Comparison of ENCODE assay signal across 16 cellular contexts in the genomic region with DNA sequence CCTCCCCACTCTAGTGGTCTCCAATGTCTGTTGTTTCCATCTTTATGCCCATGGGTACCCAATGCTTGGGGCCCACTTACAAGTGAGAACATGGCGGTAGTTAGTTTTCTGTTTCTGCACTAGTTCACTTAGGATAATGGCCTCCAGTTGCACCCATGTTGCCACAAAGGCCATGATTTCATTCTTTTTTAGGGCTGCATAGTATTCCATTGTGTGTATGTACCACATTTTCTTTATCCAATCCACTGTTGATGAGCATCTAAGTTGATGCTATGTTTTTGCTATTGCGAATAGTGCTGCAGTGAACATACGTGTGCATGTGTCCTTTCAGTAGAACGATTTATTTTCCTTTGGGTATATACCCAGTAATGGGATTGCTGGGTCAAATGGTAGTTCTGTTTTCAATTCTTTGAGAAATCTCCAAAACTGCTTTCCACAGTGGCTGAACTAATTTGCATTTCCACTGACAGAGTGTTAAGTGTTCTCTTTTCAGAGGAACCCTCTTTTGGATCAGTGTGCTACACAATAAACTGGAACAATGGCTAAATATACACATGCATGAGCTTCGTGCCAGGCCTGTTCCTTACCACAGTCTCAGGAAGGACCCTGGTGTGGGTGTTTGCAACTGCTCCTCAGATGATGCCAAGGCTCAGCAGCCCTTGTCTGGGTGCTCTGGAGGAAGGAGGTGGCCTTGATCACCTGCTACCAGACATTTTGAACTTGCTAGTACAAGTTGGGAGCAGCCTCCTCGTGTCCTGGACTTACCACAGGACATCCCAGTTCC. TPM values are rescaled to one million over a fixed set of nuclear protein-coding genes. Genes with fewer than 3 reads are reported as not detected.
DNase-seq lines count a peak whose midpoint lies in the region; ATAC-seq, FAIRE-seq and TF ChIP-seq lines count a peak whose summit lies in the region.
"Had no signal": no experiment of that assay in that cellular context is flagged by ENCODE, and none has a peak within 500 bp of the region (broad histone marks: within the 10 kb centered on the region; RNA-seq: fewer than 3 reads in every experiment).

No MANE protein-coding gene starts in this region.

- no peaks in the 10 kb centered on the region for H3K4me1 ChIP-seq in HepG2 (ENCODE audit: insufficient read depth, low read length)
- no peaks in the 10 kb centered on the region for H3K4me1 ChIP-seq in right lobe of liver
- no peaks in the 10 kb centered on the region for H3K4me1 ChIP-seq in H1 (replicated peaks in 1 of 4; ENCODE audit: control insufficient read depth in 3 of 4, insufficient read depth in 4 of 4, low read length in 3 of 4)
- no peaks in the 10 kb centered on the region for H3K4me1 ChIP-seq in upper lobe of right lung
- H3K4me1 ChIP-seq: HAP-1 had no signal

- FAIRE-seq in HepG2 (lab: Jason Lieb, UNC) (peak; percentile 15), H1 (lab: Jason Lieb, UNC) (no peak)
- FAIRE-seq: GM19239 had no signal

- no peak overlapping the region for H2BK15ac ChIP-seq in H1 (ENCODE audit: low read length)

- TF ChIP-seq RAD21 in HepG2 (CRISPR knock-in tag; IDR thresholded peaks at IDR 0.05) (no peak), H1 (IDR thresholded peaks at IDR 0.05 in 1 of 2, conservative IDR thresholded peaks at IDR 0.05 in 1 of 2; ENCODE audit: low read depth in 2 of 2, low read length in 2 of 2) (no peak)

- H3K79me2 ChIP-seq in HepG2 (ENCODE audit: insufficient read depth, low read length) (no peaks in the 10 kb centered on the region), H1 (ENCODE audit: control insufficient read depth in 1 of 2, insufficient read depth in 2 of 2, low read length in 2 of 2) (no peaks in the 10 kb centered on the region)

- no peak overlapping the region for H3K56ac ChIP-seq in H1 (replicated peaks; ENCODE audit: insufficient read length, low read depth, low read length)

- TF ChIP-seq POLR2A in HepG2 (IDR thresholded peaks at IDR 0.05; ENCODE audit: insufficient read depth in 1 of 2, low read depth in 2 of 2, low read length in 2 of 2) = no peak
- TF ChIP-seq POLR2A in right lobe of liver (IDR thresholded peaks at IDR 0.05) = no peak
- no peak for TF ChIP-seq POLR2A in H1 (IDR thresholded peaks at IDR 0.05; ENCODE audit: control extremely low read depth in 1 of 2, low read depth in 2 of 2, low read length in 2 of 2)

- in situ Hi-C loops in HepG2 (cut with HindIII; ENCODE audit: extremely low pct_ligation_motif_present, low pct_unique_long_range_greater_than_20kb) = no loop called here

- H3K23me2 ChIP-seq in H1 (ENCODE audit: low read depth, low read length) = no peaks in the 10 kb centered on the region

- POLR2A ChIA-PET in HepG2 (lab: Yijun Ruan, JAX) = no interaction called here
- POLR2A ChIA-PET in H1 (lab: Charles Lee; ENCODE audit: partially characterized antibody) = no interaction called here

- intact Hi-C loops in HepG2 (cut with micrococcal nuclease; ENCODE audit: unreplicated experiment) = no loop called here
- intact Hi-C loops in right lobe of liver (cut with DNase I) = no loop called here
- intact Hi-C loops in posterior vena cava (cut with DNase I) = no loop called here
- intact Hi-C loops in upper lobe of right lung (cut with DNase I) = loop anchor here (5.0 kb wide), 1 partner anchor 39 kb away; no protein-coding TSS in a partner anchor

- no peak overlapping the region for H2AK5ac ChIP-seq in H1 (ENCODE audit: low read depth, low read length)

- WGBS in HepG2 (ENCODE audit: low lambda C conversion rate) = 76% methylated on average over 6 of the region's 6 CpGs
- 89% methylated on average over 5 of the region's 6 CpGs for WGBS in right lobe of liver (ENCODE audit: insufficient coverage, low coverage, low lambda C conversion rate, missing lambda C conversion rate)
- 90% methylated on average over 6 of the region's 6 CpGs; no CpG with 5 or more reads in 1 of the 2 experiments for WGBS in H1 (ENCODE audit: extremely low coverage in 1 of 2, insufficient coverage in 1 of 2, insufficient read length in 1 of 2, insufficient replicate concordance in 2 of 2, low coverage in 1 of 2, low lambda C conversion rate in 2 of 2, missing lambda C conversion rate in 1 of 2), 2 experiments

- no peak overlapping the region for H3K4me2 ChIP-seq in HepG2 (ENCODE audit: low read depth, low read length)
- no peak overlapping the region for H3K4me2 ChIP-seq in H1 (ENCODE audit: insufficient read depth in 1 of 2, low read depth in 2 of 2, low read length in 2 of 2)
- H3K4me2 ChIP-seq: BLaER1 had no signal

- H3K4me3 ChIP-seq in HepG2 (replicated peaks in 1 of 3; ENCODE audit: insufficient read depth in 1 of 3, low read depth in 2 of 3, low read length in 3 of 3) (no peak overlapping the region), right lobe of liver (no peak overlapping the region), H1 (ENCODE audit: extremely low read depth in 1 of 4, insufficient read depth in 2 of 4, low read depth in 3 of 4, low read length in 4 of 4) (no peak overlapping the region), upper lobe of right lung (no peak overlapping the region)
- H3K4me3 ChIP-seq: BLaER1, HAP-1 had no signal

- TF ChIP-seq CTCF in HepG2 (CRISPR knock-in tag; IDR thresholded peaks at IDR 0.05) = no peak
- no peak for TF ChIP-seq CTCF in right lobe of liver (IDR thresholded peaks at IDR 0.05)
- no peak for TF ChIP-seq CTCF in H1 (IDR thresholded peaks at IDR 0.05; ENCODE audit: control extremely low read depth in 1 of 3, insufficient read depth in 1 of 3, low read depth in 1 of 3, low read length in 3 of 3)
- no peak for TF ChIP-seq CTCF in upper lobe of right lung (IDR thresholded peaks at IDR 0.05)

- ATAC-seq in HepG2 (no peak), right lobe of liver (no peak), upper lobe of right lung (no peak), esophagus mucosa (no peak)
- ATAC-seq in activated CD4-positive, CD25-positive, alpha-beta regulatory T cell treated with anti-CD3 and anti-CD28 coated beads, Interleukin-2, amount 50 U/mL, for 24 hours = no peak

- TF ChIP-seq EP300 in HepG2 (IDR thresholded peaks at IDR 0.05; ENCODE audit: low read depth in 2 of 2, low read length in 2 of 2) (no peak), HepG2 (CRISPR knock-in tag; IDR thresholded peaks at IDR 0.05; ENCODE audit: borderline replicate concordance) (no peak), H1 (IDR thresholded peaks at IDR 0.05; ENCODE audit: borderline replicate concordance in 1 of 2, low read depth in 2 of 2, low read length in 2 of 2) (no peak)

- H2BK20ac ChIP-seq in H1 (ENCODE audit: low read length) = no peak overlapping the region

- H3K36me3 ChIP-seq in HepG2 (replicated peaks in 1 of 2; ENCODE audit: control insufficient read depth in 1 of 2, insufficient read depth in 2 of 2, low read length in 2 of 2) (no peaks in the 10 kb centered on the region), right lobe of liver (peaks cover 0 to 15% (median 7%) of the 10 kb centered on the region in 4 donors), H1 (ENCODE audit: control insufficient read depth in 2 of 4, insufficient read depth in 4 of 4, low read length in 3 of 4) (peaks cover 4 to 26% (median 15%) of the 10 kb centered on the region in 4 experiments), upper lobe of right lung (peaks cover 53% of the 10 kb centered on the region)

- no peaks in the 10 kb centered on the region for H4K20me1 ChIP-seq in HepG2 (ENCODE audit: insufficient read depth, low read length)
- no peaks in the 10 kb centered on the region for H4K20me1 ChIP-seq in H1 (replicated peaks in 1 of 2; ENCODE audit: control insufficient read depth in 1 of 2, insufficient read depth in 2 of 2, low read length in 2 of 2)
- H4K20me1 ChIP-seq: BLaER1 had no signal

- no peak overlapping the region for H4K91ac ChIP-seq in H1 (replicated peaks; ENCODE audit: insufficient read length, low read length)

- H3K4ac ChIP-seq in H1 (replicated peaks; ENCODE audit: insufficient read length, low read depth, low read length) = no peak overlapping the region

- H2AFZ ChIP-seq in HepG2 (ENCODE audit: low read length) = no peak overlapping the region
- no peak overlapping the region for H2AFZ ChIP-seq in H1 (ENCODE audit: low read length)

- no peak overlapping the region for H3K27ac ChIP-seq in HepG2 (ENCODE audit: extremely low read length, insufficient read depth, low read length)
- H3K27ac ChIP-seq in right lobe of liver = no peak overlapping the region
- H3K27ac ChIP-seq in H1 (ENCODE audit: low read depth, low read length) = no peak overlapping the region
- no peak overlapping the region for H3K27ac ChIP-seq in upper lobe of right lung
- H3K27ac ChIP-seq: BLaER1 had no signal

- no peaks in the 10 kb centered on the region for H3K27me3 ChIP-seq in HepG2 (ENCODE audit: control insufficient read depth in 1 of 2, insufficient read depth in 2 of 2, low read length in 2 of 2)
- no peaks in the 10 kb centered on the region for H3K27me3 ChIP-seq in right lobe of liver
- H3K27me3 ChIP-seq in H1 (replicated peaks in 1 of 4; ENCODE audit: control insufficient read depth in 3 of 4, extremely low read depth in 1 of 4, insufficient read depth in 3 of 4, low read length in 3 of 4) = no peaks in the 10 kb centered on the region
- H3K27me3 ChIP-seq in upper lobe of right lung = no peaks in the 10 kb centered on the region
- H3K27me3 ChIP-seq: BLaER1 had no signal

- H3K79me1 ChIP-seq in H1 (ENCODE audit: low read depth, low read length) = no peaks in the 10 kb centered on the region

- no peak overlapping the region for H2BK120ac ChIP-seq in H1 (replicated peaks; ENCODE audit: low read depth, low read length)

- no TSS peak for BruUV-seq in HepG2 (replicated peaks; lab: Mats Ljungman, UMichigan)

- no peak overlapping the region for H3K9ac ChIP-seq in HepG2 (ENCODE audit: insufficient read depth, low read depth, low read length)
- H3K9ac ChIP-seq in H1 (replicated peaks in 1 of 4; ENCODE audit: extremely low read depth in 1 of 4, low read depth in 3 of 4, low read length in 3 of 4) = no peak overlapping the region
- H3K9ac ChIP-seq: BLaER1 had no signal

- H4K8ac ChIP-seq in H1 (ENCODE audit: extremely low read depth, insufficient read depth, low read length) = no peak overlapping the region

- H3K9me3 ChIP-seq in HepG2 (ENCODE audit: low read length) = no peaks in the 10 kb centered on the region
- no peaks in the 10 kb centered on the region for H3K9me3 ChIP-seq in right lobe of liver
- peaks cover 0 to 8% of the 10 kb centered on the region in 2 experiments; a peak in 2 of 4 replicates for H3K9me3 ChIP-seq in H1 (ENCODE audit: insufficient read depth in 2 of 2, low read depth in 1 of 2, low read length in 1 of 2)
- H3K9me3 ChIP-seq in upper lobe of right lung = no peaks in the 10 kb centered on the region
- H3K9me3 ChIP-seq: HAP-1 had no signal

- no peak overlapping the region for H3K23ac ChIP-seq in H1 (ENCODE audit: insufficient read length)

- H2BK5ac ChIP-seq in H1 (ENCODE audit: low read depth, low read length) = no peak overlapping the region

- DNase-seq in HepG2 (ENCODE audit: low spot score) (no peak), right lobe of liver (no peak), H1 (ENCODE audit: low read depth in 1 of 2, low spot score in 2 of 2) (no peak), posterior vena cava (ENCODE audit: low spot score) (peak; percentile 10), upper lobe of right lung (peak; percentile 11)
- DNase-seq in activated CD8-positive, alpha-beta memory T cell treated with anti-CD3 and anti-CD28 coated beads, Interleukin-2, amount 50 U/mL, for 4 hours = no peak
- DNase-seq: 8988T; CD4-positive, alpha-beta memory T cell; DMS79 treated with DMSO at 0.1 percent for 48 hours; GF-D8; HFFc6 had no signal

- H4K5ac ChIP-seq in H1 (ENCODE audit: insufficient read length, low read depth, low read length) = no peak overlapping the region

- H2BK12ac ChIP-seq in H1 (ENCODE audit: low read depth, low read length) = no peak overlapping the region

- no peak overlapping the region for H3K18ac ChIP-seq in H1 (ENCODE audit: extremely low read depth, low read length)

- H3K14ac ChIP-seq in H1 (ENCODE audit: insufficient read length) = no peak overlapping the region

- CTCF ChIA-PET in HepG2 (lab: Yijun Ruan, JAX; ENCODE audit: low intra/inter-chr PET ratio, low total read pairs) = no interaction called here
- CTCF ChIA-PET in H1 (lab: Charles Lee; ENCODE audit: partially characterized antibody) = no interaction called here

RNA-seq across cellular contexts. Expression of a gene that starts 34.4 kb away (rescaled TPM):
- 57.5 and 80.3 TPM in 2 replicates for total RNA-seq in HepG2 (2016; rRNA removed; fragmentation: Illumina TruSeq; extraction: Trizol)
- total RNA-seq in HepG2 (2016; cell fraction: cytosol; rRNA removed; fragmentation: Illumina TruSeq; extraction: Trizol; ENCODE audit: low read depth) = 13.0 and 17.5 TPM in 2 replicates
- total RNA-seq in HepG2 (2016; cell fraction: insoluble cytoplasmic fraction; rRNA removed; fragmentation: Illumina TruSeq; extraction: Trizol) = 60.4 and 77.7 TPM in 2 replicates
- 17.7 and 21.4 TPM in 2 replicates for total RNA-seq in HepG2 (2016; cell fraction: membrane; rRNA removed; fragmentation: Illumina TruSeq; extraction: Trizol)
- total RNA-seq in HepG2 (2016; cell fraction: nucleus; rRNA removed; fragmentation: Illumina TruSeq; extraction: Trizol) = 37.8 and 39.8 TPM in 2 replicates
- 20.6 and 21.2 TPM in 2 replicates for polyA plus RNA-seq in HepG2 (2011; rRNA removed)
- polyA plus RNA-seq in HepG2 (2011; cell fraction: cytosol; rRNA removed) = 11.3 and 14.9 TPM in 2 replicates
- polyA plus RNA-seq in HepG2 (2011; cell fraction: nucleus; rRNA removed) = 9.1 and 11.2 TPM in 2 replicates
- 34.8 and 37.7 TPM in 2 replicates for polyA plus RNA-seq in HepG2 (2012)
- polyA plus RNA-seq in HepG2 (2016; cell fraction: cytosol; fragmentation: Illumina TruSeq; extraction: Trizol; ENCODE audit: low read depth) = 4.9 and 5.2 TPM in 2 replicates
- 78.5 and 79.9 TPM in 2 replicates for polyA plus RNA-seq in HepG2 (2016; cell fraction: insoluble cytoplasmic fraction; fragmentation: Illumina TruSeq; extraction: Trizol; ENCODE audit: low read depth)
- polyA plus RNA-seq in HepG2 (2016; cell fraction: membrane; fragmentation: Illumina TruSeq; extraction: Trizol; ENCODE audit: low read depth) = 9.0 and 11.9 TPM in 2 replicates
- 45.4 and 46.8 TPM in 2 replicates for polyA plus RNA-seq in HepG2 (2016; cell fraction: nucleus; fragmentation: Illumina TruSeq; extraction: Trizol; ENCODE audit: insufficient read depth, low read depth)
- polyA minus RNA-seq in HepG2 (2011; rRNA and poly(A)+ RNA removed; ENCODE audit: low replicate concordance) = 13.7 and 26.8 TPM in 2 replicates
- 6.0 and 8.2 TPM in 2 replicates for polyA minus RNA-seq in HepG2 (2011; cell fraction: cytosol; rRNA and poly(A)+ RNA removed)
- polyA minus RNA-seq in HepG2 (2011; cell fraction: nucleus; rRNA and poly(A)+ RNA removed) = 29.0 and 29.1 TPM in 2 replicates
- total RNA-seq in right lobe of liver = 1 to 10 TPM; 3.4 to 9.4 (median 7.3) TPM
- 80.8 and 87.9 TPM in 2 replicates for total RNA-seq in H1 (2021; fragmentation: NEBNext Ultra II Directional; extraction: Animal tissue kit (Norgen Biotek cat#: 25700))
- 21.3 and 21.6 TPM in 2 replicates for polyA plus RNA-seq in H1 (2011; rRNA removed)
- polyA plus RNA-seq in H1 (2011; cell fraction: cytosol; rRNA removed) = 30.6 TPM
- polyA plus RNA-seq in H1 (2011; cell fraction: nucleus; rRNA removed) = 28.8 TPM
- polyA plus RNA-seq in H1 (2012, experiment 1 of 2) = 79.8 to 109 TPM (median 84.5 TPM) in 4 replicates
- 58.1 TPM for polyA plus RNA-seq in H1 (2012, experiment 2 of 2)
- 166 TPM for polyA plus RNA-seq in H1 (2013, experiment 1 of 2)
- polyA plus RNA-seq in H1 (2013, experiment 2 of 2) = 154 TPM
- polyA minus RNA-seq in H1 (2011; rRNA and poly(A)+ RNA removed) = 48.1 and 53.1 TPM in 2 replicates
- polyA minus RNA-seq in H1 (2011; cell fraction: cytosol; rRNA and poly(A)+ RNA removed) = 24.3 TPM
- polyA minus RNA-seq in H1 (2011; cell fraction: nucleus; rRNA and poly(A)+ RNA removed) = 57.8 TPM
- total RNA-seq in posterior vena cava = 10 to 100 TPM in 1 of 2 donors, 1 to 10 TPM in 1; 9.5 to 11.0 TPM
- total RNA-seq in upper lobe of right lung = 12.2 TPM
- total RNA-seq in esophagus mucosa = 15.5 TPM

RNA-seq across cellular contexts. Expression of a gene that starts 34.4 kb away (rescaled TPM):
- total RNA-seq in HepG2 (2016; rRNA removed; fragmentation: Illumina TruSeq; extraction: Trizol) = 7.3 and 11.9 TPM in 2 replicates
- total RNA-seq in HepG2 (2016; cell fraction: cytosol; rRNA removed; fragmentation: Illumina TruSeq; extraction: Trizol; ENCODE audit: low read depth) = 2.5 and 2.7 TPM in 2 replicates
- total RNA-seq in HepG2 (2016; cell fraction: insoluble cytoplasmic fraction; rRNA removed; fragmentation: Illumina TruSeq; extraction: Trizol) = 7.4 and 11.9 TPM in 2 replicates
- total RNA-seq in HepG2 (2016; cell fraction: membrane; rRNA removed; fragmentation: Illumina TruSeq; extraction: Trizol) = 5.6 and 6.6 TPM in 2 replicates
- total RNA-seq in HepG2 (2016; cell fraction: nucleus; rRNA removed; fragmentation: Illumina TruSeq; extraction: Trizol) = 8.1 and 9.6 TPM in 2 replicates
- 3.0 and 5.1 TPM in 2 replicates for polyA plus RNA-seq in HepG2 (2011; rRNA removed)
- 4.6 and 5.2 TPM in 2 replicates for polyA plus RNA-seq in HepG2 (2011; cell fraction: cytosol; rRNA removed)
- 2.5 TPM in 2 replicates for polyA plus RNA-seq in HepG2 (2011; cell fraction: nucleus; rRNA removed)
- polyA plus RNA-seq in HepG2 (2012) = 1.8 and 3.4 TPM in 2 replicates
- 3.8 and 4.9 TPM in 2 replicates for polyA plus RNA-seq in HepG2 (2016; cell fraction: cytosol; fragmentation: Illumina TruSeq; extraction: Trizol; ENCODE audit: low read depth)
- polyA plus RNA-seq in HepG2 (2016; cell fraction: insoluble cytoplasmic fraction; fragmentation: Illumina TruSeq; extraction: Trizol; ENCODE audit: low read depth) = 19.6 and 22.1 TPM in 2 replicates
- polyA plus RNA-seq in HepG2 (2016; cell fraction: membrane; fragmentation: Illumina TruSeq; extraction: Trizol; ENCODE audit: low read depth) = 7.3 and 8.3 TPM in 2 replicates
- 10.1 and 10.4 TPM in 2 replicates for polyA plus RNA-seq in HepG2 (2016; cell fraction: nucleus; fragmentation: Illumina TruSeq; extraction: Trizol; ENCODE audit: insufficient read depth, low read depth)
- 7.0 and 10.3 TPM in 2 replicates for polyA minus RNA-seq in HepG2 (2011; rRNA and poly(A)+ RNA removed; ENCODE audit: low replicate concordance)
- polyA minus RNA-seq in HepG2 (2011; cell fraction: cytosol; rRNA and poly(A)+ RNA removed) = 3.2 TPM in 2 replicates
- polyA minus RNA-seq in HepG2 (2011; cell fraction: nucleus; rRNA and poly(A)+ RNA removed) = 6.8 and 10.3 TPM in 2 replicates
- total RNA-seq in right lobe of liver = 1 to 10 TPM; 2.0 to 4.7 (median 3.9) TPM
- total RNA-seq in H1 (2021; fragmentation: NEBNext Ultra II Directional; extraction: Animal tissue kit (Norgen Biotek cat#: 25700)) = 5.8 and 6.2 TPM in 2 replicates
- polyA plus RNA-seq in H1 (2011; rRNA removed) = 9.3 and 10.4 TPM in 2 replicates
- polyA plus RNA-seq in H1 (2011; cell fraction: cytosol; rRNA removed) = 7.9 TPM
- 4.7 TPM for polyA plus RNA-seq in H1 (2011; cell fraction: nucleus; rRNA removed)
- polyA plus RNA-seq in H1 (2012, experiment 1 of 2) = 4.6 to 7.0 TPM (median 5.2 TPM) in 4 replicates
- polyA plus RNA-seq in H1 (2012, experiment 2 of 2) = 1.3 TPM
- 3.9 TPM for polyA plus RNA-seq in H1 (2013, experiment 1 of 2)
- polyA plus RNA-seq in H1 (2013, experiment 2 of 2) = 3.7 TPM
- 6.1 and 7.3 TPM in 2 replicates for polyA minus RNA-seq in H1 (2011; rRNA and poly(A)+ RNA removed)
- polyA minus RNA-seq in H1 (2011; cell fraction: cytosol; rRNA and poly(A)+ RNA removed) = 2.9 TPM
- 12.8 TPM for polyA minus RNA-seq in H1 (2011; cell fraction: nucleus; rRNA and poly(A)+ RNA removed)
- 1 to 10 TPM; 7.9 to 9.5 TPM for total RNA-seq in posterior vena cava
- 7.6 TPM for total RNA-seq in upper lobe of right lung
- 4.7 TPM for total RNA-seq in esophagus mucosa

Comparison
In these comparisons a context has a peak if more than half of its experiments do, and no peak if none do; other contexts are left out.
1. DNase-seq: peak in posterior vena cava (single experiment) and upper lobe of right lung (single experiment); none in HepG2 (single experiment), right lobe of liver (0 of 3), H1 (0 of 2) and activated CD8-positive, alpha-beta memory T cell treated with anti-CD3 and anti-CD28 coated beads, Interleukin-2, amount 50 U/mL, for 4 hours (single experiment).